1 cellular context compared by ENCODE assay signal in the genomic region with DNA sequence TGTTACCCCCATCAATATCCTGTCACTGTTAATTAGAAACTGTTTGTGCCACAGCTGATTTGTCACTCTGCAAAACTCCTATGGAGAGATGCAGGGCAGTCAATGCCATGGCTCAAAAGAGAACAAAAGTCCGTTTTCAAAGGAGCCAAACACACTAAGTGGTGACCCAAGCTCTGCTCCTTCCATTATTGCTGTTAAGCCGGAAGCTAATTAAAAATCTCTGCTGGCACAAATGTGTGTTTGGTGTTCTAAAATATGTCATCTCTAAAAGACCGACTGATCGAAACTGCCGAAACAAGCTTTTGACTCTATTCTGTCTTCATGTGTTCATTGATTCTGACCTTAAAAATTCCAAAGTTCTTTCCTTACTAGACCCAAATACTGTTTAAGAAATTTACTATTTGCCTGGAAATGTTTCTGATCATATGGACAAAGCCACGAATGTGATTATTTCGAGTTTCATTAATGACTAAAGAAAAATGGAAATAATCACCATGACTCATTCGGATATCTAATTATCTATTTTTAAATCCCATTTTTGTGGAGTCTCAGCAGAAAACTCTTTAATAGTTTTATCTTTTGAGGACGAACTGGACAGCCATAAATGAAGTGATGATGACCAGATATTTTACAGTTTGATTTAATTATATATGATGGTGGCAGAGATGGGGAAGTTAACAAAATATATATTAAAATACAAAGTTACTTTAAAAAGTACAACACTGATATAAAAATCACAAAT.
TF ChIP-seq lines count a peak whose summit lies in the region.

No MANE protein-coding gene starts in this region.

TF ChIP-seq in SK-N-SH treated with all-trans-retinoic acid at 6 μM for 48 hours, 23 proteins besides CTCF, POLR2A, EP300 and RAD21 (continued from another document):
- TF ChIP-seq, protein P1, sequence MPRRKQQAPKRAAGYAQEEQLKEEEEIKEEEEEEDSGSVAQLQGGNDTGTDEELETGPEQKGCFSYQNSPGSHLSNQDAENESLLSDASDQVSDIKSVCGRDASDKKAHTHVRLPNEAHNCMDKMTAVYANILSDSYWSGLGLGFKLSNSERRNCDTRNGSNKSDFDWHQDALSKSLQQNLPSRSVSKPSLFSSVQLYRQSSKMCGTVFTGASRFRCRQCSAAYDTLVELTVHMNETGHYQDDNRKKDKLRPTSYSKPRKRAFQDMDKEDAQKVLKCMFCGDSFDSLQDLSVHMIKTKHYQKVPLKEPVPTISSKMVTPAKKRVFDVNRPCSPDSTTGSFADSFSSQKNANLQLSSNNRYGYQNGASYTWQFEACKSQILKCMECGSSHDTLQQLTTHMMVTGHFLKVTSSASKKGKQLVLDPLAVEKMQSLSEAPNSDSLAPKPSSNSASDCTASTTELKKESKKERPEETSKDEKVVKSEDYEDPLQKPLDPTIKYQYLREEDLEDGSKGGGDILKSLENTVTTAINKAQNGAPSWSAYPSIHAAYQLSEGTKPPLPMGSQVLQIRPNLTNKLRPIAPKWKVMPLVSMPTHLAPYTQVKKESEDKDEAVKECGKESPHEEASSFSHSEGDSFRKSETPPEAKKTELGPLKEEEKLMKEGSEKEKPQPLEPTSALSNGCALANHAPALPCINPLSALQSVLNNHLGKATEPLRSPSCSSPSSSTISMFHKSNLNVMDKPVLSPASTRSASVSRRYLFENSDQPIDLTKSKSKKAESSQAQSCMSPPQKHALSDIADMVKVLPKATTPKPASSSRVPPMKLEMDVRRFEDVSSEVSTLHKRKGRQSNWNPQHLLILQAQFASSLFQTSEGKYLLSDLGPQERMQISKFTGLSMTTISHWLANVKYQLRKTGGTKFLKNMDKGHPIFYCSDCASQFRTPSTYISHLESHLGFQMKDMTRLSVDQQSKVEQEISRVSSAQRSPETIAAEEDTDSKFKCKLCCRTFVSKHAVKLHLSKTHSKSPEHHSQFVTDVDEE (CRISPR knock-in tag; IDR thresholded peaks at IDR 0.05): no peak
- TF ChIP-seq ISL1 (CRISPR knock-in tag; IDR thresholded peaks at IDR 0.05) (peak; percentile 73), TCF4 (CRISPR knock-in tag; IDR thresholded peaks at IDR 0.05; ENCODE audit: borderline replicate concordance) (peak; percentile 60)
- TF ChIP-seq, protein P2, sequence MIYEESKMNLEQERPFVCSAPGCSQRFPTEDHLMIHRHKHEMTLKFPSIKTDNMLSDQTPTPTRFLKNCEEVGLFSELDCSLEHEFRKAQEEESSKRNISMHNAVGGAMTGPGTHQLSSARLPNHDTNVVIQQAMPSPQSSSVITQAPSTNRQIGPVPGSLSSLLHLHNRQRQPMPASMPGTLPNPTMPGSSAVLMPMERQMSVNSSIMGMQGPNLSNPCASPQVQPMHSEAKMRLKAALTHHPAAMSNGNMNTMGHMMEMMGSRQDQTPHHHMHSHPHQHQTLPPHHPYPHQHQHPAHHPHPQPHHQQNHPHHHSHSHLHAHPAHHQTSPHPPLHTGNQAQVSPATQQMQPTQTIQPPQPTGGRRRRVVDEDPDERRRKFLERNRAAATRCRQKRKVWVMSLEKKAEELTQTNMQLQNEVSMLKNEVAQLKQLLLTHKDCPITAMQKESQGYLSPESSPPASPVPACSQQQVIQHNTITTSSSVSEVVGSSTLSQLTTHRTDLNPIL (CRISPR knock-in tag; IDR thresholded peaks at IDR 0.05; ENCODE audit: low read depth): no peak
